In genomic region chr1:156198831-156199349, GRCh38 we compare ENCODE assay signal across 15 cellular contexts. TPM values are rescaled to one million over a fixed set of nuclear protein-coding genes. Genes with fewer than 3 reads are reported as not detected.
DNase-seq lines count a peak whose midpoint lies in the region; ATAC-seq and TF ChIP-seq lines count a peak whose summit lies in the region.
"Had no signal": no experiment of that assay in that cellular context is flagged by ENCODE, and none has a peak within 500 bp of the region (broad histone marks: within the 10 kb centered on the region; RNA-seq: fewer than 3 reads in every experiment).

No MANE protein-coding gene starts in this region.

- H3K27me3 Mint-ChIP-seq in activated CD4-positive, alpha-beta T cell treated with anti-CD3 and anti-CD28 coated beads, Interleukin-2, amount 10 ng/mL, durations not matched to agents 24 days and 14 days = no peaks in the 10 kb centered on the region
- H3K27me3 Mint-ChIP-seq in activated T-helper 1 cell treated with anti-CD3 and anti-CD28 coated beads, Interleukin-12 subunit alpha, Interleukin-12 subunit beta, Interleukin-2, Interleukin-4 antibody, amounts not matched to agents 30 ng/mL and 10 ng/mL and 1 ng/mL, durations not matched to agents 14 hours and 24 hours and 36 hours (ENCODE audit: insufficient read depth) = no peaks in the 10 kb centered on the region
- no peaks in the 10 kb centered on the region for H3K27me3 Mint-ChIP-seq in natural killer cell treated with Interleukin-12 subunit alpha and Interleukin-12 subunit beta and Interleukin-15 and Interleukin-18, amount 100 ng/mL, for 72 hours

- H3K36me3 Mint-ChIP-seq in activated CD4-positive, alpha-beta T cell treated with anti-CD3 and anti-CD28 coated beads, Interleukin-2, amount 10 ng/mL, durations not matched to agents 24 days and 14 days (ENCODE audit: low read depth) = peaks cover 56% of the 10 kb centered on the region
- H3K36me3 Mint-ChIP-seq in activated T-helper 1 cell treated with anti-CD3 and anti-CD28 coated beads, Interleukin-12 subunit alpha, Interleukin-12 subunit beta, Interleukin-2, Interleukin-4 antibody, amounts not matched to agents 30 ng/mL and 10 ng/mL and 1 ng/mL, durations not matched to agents 14 hours and 24 hours and 36 hours (ENCODE audit: low read depth) = peaks cover 47% of the 10 kb centered on the region
- peaks cover 22% of the 10 kb centered on the region for H3K36me3 Mint-ChIP-seq in natural killer cell treated with Interleukin-12 subunit alpha and Interleukin-12 subunit beta and Interleukin-15 and Interleukin-18, amount 100 ng/mL, for 72 hours

- DNase-seq in activated CD4-positive, alpha-beta T cell treated with anti-CD3 and anti-CD28 coated beads, Interleukin-2, amount 10 ng/mL, durations not matched to agents 24 days and 14 days = peak; percentile 74
- DNase-seq in activated CD4-positive, alpha-beta T cell treated with anti-CD3 and anti-CD28 coated beads for 4 hours = no peak
- DNase-seq in activated T-helper 1 cell treated with anti-CD3 and anti-CD28 coated beads, Interleukin-12 subunit alpha, Interleukin-12 subunit beta, Interleukin-2, Interleukin-4 antibody, amounts not matched to agents 30 ng/mL and 10 ng/mL and 1 ng/mL, durations not matched to agents 14 hours and 24 hours and 36 hours (ENCODE audit: low spot score) = no peak
- DNase-seq in natural killer cell treated with Interleukin-12 subunit alpha and Interleukin-12 subunit beta and Interleukin-15 and Interleukin-18, amount 100 ng/mL, for 72 hours (ENCODE audit: low spot score) = no peak
- DNase-seq in NCI-H1048 (lab: John Stamatoyannopoulos, UW) (no peak), glomerular visceral epithelial cell (ENCODE audit: extremely low spot score) (no peak)
- DNase-seq: dermis blood vessel endothelial cell, mammary epithelial cell, NCI-H187, NCI-H510A treated with DMSO at 0.1 percent for 48 hours, thyroid gland had no signal

- no peaks in the 10 kb centered on the region for H3K9me3 Mint-ChIP-seq in activated CD4-positive, alpha-beta T cell treated with anti-CD3 and anti-CD28 coated beads, Interleukin-2, amount 10 ng/mL, durations not matched to agents 24 days and 14 days
- H3K9me3 Mint-ChIP-seq in activated T-helper 1 cell treated with anti-CD3 and anti-CD28 coated beads, Interleukin-12 subunit alpha, Interleukin-12 subunit beta, Interleukin-2, Interleukin-4 antibody, amounts not matched to agents 30 ng/mL and 10 ng/mL and 1 ng/mL, durations not matched to agents 14 hours and 24 hours and 36 hours = no peaks in the 10 kb centered on the region
- H3K9me3 Mint-ChIP-seq in natural killer cell treated with Interleukin-12 subunit alpha and Interleukin-12 subunit beta and Interleukin-15 and Interleukin-18, amount 100 ng/mL, for 72 hours = no peaks in the 10 kb centered on the region

- intact Hi-C loops in activated CD4-positive, alpha-beta T cell treated with anti-CD3 and anti-CD28 coated beads, Interleukin-2, amount 10 ng/mL, durations not matched to agents 24 days and 14 days (cut with micrococcal nuclease) = loop anchor here (1.0 to 10.0 kb wide), 5 partner anchors 14 to 556 kb away; partner anchors contain the start of genes HDGF and PMF1
- intact Hi-C loops in activated T-helper 1 cell treated with anti-CD3 and anti-CD28 coated beads, Interleukin-12 subunit alpha, Interleukin-12 subunit beta, Interleukin-2, Interleukin-4 antibody, amounts not matched to agents 30 ng/mL and 10 ng/mL and 1 ng/mL, durations not matched to agents 14 hours and 24 hours and 36 hours (cut with micrococcal nuclease) = loop anchor here (1.0 to 10.0 kb wide), 6 partner anchors 13 to 546 kb away; partner anchors contain the start of genes GON4L, MEF2D, MRPL24 and SYT11

- ATAC-seq in GM21786 (IDR thresholded peaks at IDR 0.05; ENCODE audit: unreplicated experiment) = peak; percentile 53
- peak; percentile 72 to 79 for ATAC-seq in natural killer cell treated with Interleukin-12 subunit alpha and Interleukin-12 subunit beta and Interleukin-15 and Interleukin-18, amount 100 ng/mL, for 72 hours
- ATAC-seq in SK-N-SH treated with all-trans-retinoic acid at 6 μM for 48 hours = no peak
- ATAC-seq: A549 had no signal

- H3K4me3 Mint-ChIP-seq in activated CD4-positive, alpha-beta T cell treated with anti-CD3 and anti-CD28 coated beads, Interleukin-2, amount 10 ng/mL, durations not matched to agents 24 days and 14 days = no peak overlapping the region
- H3K4me3 Mint-ChIP-seq in activated T-helper 1 cell treated with anti-CD3 and anti-CD28 coated beads, Interleukin-12 subunit alpha, Interleukin-12 subunit beta, Interleukin-2, Interleukin-4 antibody, amounts not matched to agents 30 ng/mL and 10 ng/mL and 1 ng/mL, durations not matched to agents 14 hours and 24 hours and 36 hours = peak overlapping the region; percentile 78
- peak overlapping the region; percentile 74 for H3K4me3 Mint-ChIP-seq in natural killer cell treated with Interleukin-12 subunit alpha and Interleukin-12 subunit beta and Interleukin-15 and Interleukin-18, amount 100 ng/mL, for 72 hours

- peaks cover 54% of the 10 kb centered on the region for H3K4me1 Mint-ChIP-seq in activated CD4-positive, alpha-beta T cell treated with anti-CD3 and anti-CD28 coated beads, Interleukin-2, amount 10 ng/mL, durations not matched to agents 24 days and 14 days
- peaks cover 60% of the 10 kb centered on the region for H3K4me1 Mint-ChIP-seq in activated T-helper 1 cell treated with anti-CD3 and anti-CD28 coated beads, Interleukin-12 subunit alpha, Interleukin-12 subunit beta, Interleukin-2, Interleukin-4 antibody, amounts not matched to agents 30 ng/mL and 10 ng/mL and 1 ng/mL, durations not matched to agents 14 hours and 24 hours and 36 hours (ENCODE audit: low read depth)
- H3K4me1 Mint-ChIP-seq in natural killer cell treated with Interleukin-12 subunit alpha and Interleukin-12 subunit beta and Interleukin-15 and Interleukin-18, amount 100 ng/mL, for 72 hours (ENCODE audit: low read depth in 2 of 2) = peaks cover 47 to 58% of the 10 kb centered on the region in 2 donors

- peak overlapping the region; percentile 97 for H3K27ac Mint-ChIP-seq in activated CD4-positive, alpha-beta T cell treated with anti-CD3 and anti-CD28 coated beads, Interleukin-2, amount 10 ng/mL, durations not matched to agents 24 days and 14 days
- peak overlapping the region; percentile 94 for H3K27ac Mint-ChIP-seq in activated T-helper 1 cell treated with anti-CD3 and anti-CD28 coated beads, Interleukin-12 subunit alpha, Interleukin-12 subunit beta, Interleukin-2, Interleukin-4 antibody, amounts not matched to agents 30 ng/mL and 10 ng/mL and 1 ng/mL, durations not matched to agents 14 hours and 24 hours and 36 hours
- peak overlapping the region; percentile 81 to 90 for H3K27ac Mint-ChIP-seq in natural killer cell treated with Interleukin-12 subunit alpha and Interleukin-12 subunit beta and Interleukin-15 and Interleukin-18, amount 100 ng/mL, for 72 hours

TF ChIP-seq in SK-N-SH treated with all-trans-retinoic acid at 6 μM for 48 hours, 23 proteins besides CTCF, POLR2A, EP300 and RAD21 (continues in another document):
- TF ChIP-seq CSDC2 (CRISPR knock-in tag; IDR thresholded peaks at IDR 0.05) = no peak

RNA-seq across cellular contexts. Expression of gene SLC25A44, which starts 5.0 kb away (rescaled TPM):
- 61.0 and 67.9 TPM in 2 replicates for total RNA-seq in activated CD4-positive, alpha-beta T cell treated with anti-CD3 and anti-CD28 coated beads, Interleukin-2, amount 10 ng/mL, durations not matched to agents 24 days and 14 days
- 67.6 and 79.3 TPM in 2 replicates for total RNA-seq in activated T-helper 1 cell treated with anti-CD3 and anti-CD28 coated beads, Interleukin-12 subunit alpha, Interleukin-12 subunit beta, Interleukin-2, Interleukin-4 antibody, amounts not matched to agents 30 ng/mL and 10 ng/mL and 1 ng/mL, durations not matched to agents 14 hours and 24 hours and 36 hours
- total RNA-seq in natural killer cell treated with Interleukin-12 subunit alpha and Interleukin-12 subunit beta and Interleukin-15 and Interleukin-18, amount 100 ng/mL, for 72 hours = 10 to 100 TPM; 54.4 to 56.6 TPM

RNA-seq across cellular contexts. Expression of gene PMF1, which starts 13.9 kb away (rescaled TPM):
- total RNA-seq in activated CD4-positive, alpha-beta T cell treated with anti-CD3 and anti-CD28 coated beads, Interleukin-2, amount 10 ng/mL, durations not matched to agents 24 days and 14 days = 107 and 113 TPM in 2 replicates
- 105 and 111 TPM in 2 replicates for total RNA-seq in activated T-helper 1 cell treated with anti-CD3 and anti-CD28 coated beads, Interleukin-12 subunit alpha, Interleukin-12 subunit beta, Interleukin-2, Interleukin-4 antibody, amounts not matched to agents 30 ng/mL and 10 ng/mL and 1 ng/mL, durations not matched to agents 14 hours and 24 hours and 36 hours
- 100 to 1,000 TPM in 1 of 2 donors, 10 to 100 TPM in 1; 90.6 to 105 TPM for total RNA-seq in natural killer cell treated with Interleukin-12 subunit alpha and Interleukin-12 subunit beta and Interleukin-15 and Interleukin-18, amount 100 ng/mL, for 72 hours

RNA-seq across cellular contexts. Expression of gene BGLAP, which starts 43.1 kb away (rescaled TPM):
- 1.9 and 2.3 TPM in 2 replicates for total RNA-seq in activated CD4-positive, alpha-beta T cell treated with anti-CD3 and anti-CD28 coated beads, Interleukin-2, amount 10 ng/mL, durations not matched to agents 24 days and 14 days
- 1.8 and 2.5 TPM in 2 replicates for total RNA-seq in activated T-helper 1 cell treated with anti-CD3 and anti-CD28 coated beads, Interleukin-12 subunit alpha, Interleukin-12 subunit beta, Interleukin-2, Interleukin-4 antibody, amounts not matched to agents 30 ng/mL and 10 ng/mL and 1 ng/mL, durations not matched to agents 14 hours and 24 hours and 36 hours
- total RNA-seq in natural killer cell treated with Interleukin-12 subunit alpha and Interleukin-12 subunit beta and Interleukin-15 and Interleukin-18, amount 100 ng/mL, for 72 hours = 1 to 10 TPM; 1.8 to 2.3 TPM
- total RNA-seq: dermis blood vessel endothelial cell, mammary epithelial cell had no signal

RNA-seq across cellular contexts. Expression of gene SEMA4A, which starts 45.5 kb away (rescaled TPM):
- total RNA-seq in activated CD4-positive, alpha-beta T cell treated with anti-CD3 and anti-CD28 coated beads, Interleukin-2, amount 10 ng/mL, durations not matched to agents 24 days and 14 days = 12.1 and 12.7 TPM in 2 replicates
- 8.8 and 9.0 TPM in 2 replicates for total RNA-seq in activated T-helper 1 cell treated with anti-CD3 and anti-CD28 coated beads, Interleukin-12 subunit alpha, Interleukin-12 subunit beta, Interleukin-2, Interleukin-4 antibody, amounts not matched to agents 30 ng/mL and 10 ng/mL and 1 ng/mL, durations not matched to agents 14 hours and 24 hours and 36 hours
- 10 to 100 TPM in 1 of 2 donors, 1 to 10 TPM in 1; 3.9 to 16.6 TPM for total RNA-seq in natural killer cell treated with Interleukin-12 subunit alpha and Interleukin-12 subunit beta and Interleukin-15 and Interleukin-18, amount 100 ng/mL, for 72 hours

RNA-seq across cellular contexts. Expression of gene PAQR6, which starts 49.0 kb away (rescaled TPM):
- 4.2 and 4.6 TPM in 2 replicates for total RNA-seq in activated CD4-positive, alpha-beta T cell treated with anti-CD3 and anti-CD28 coated beads, Interleukin-2, amount 10 ng/mL, durations not matched to agents 24 days and 14 days
- total RNA-seq in activated T-helper 1 cell treated with anti-CD3 and anti-CD28 coated beads, Interleukin-12 subunit alpha, Interleukin-12 subunit beta, Interleukin-2, Interleukin-4 antibody, amounts not matched to agents 30 ng/mL and 10 ng/mL and 1 ng/mL, durations not matched to agents 14 hours and 24 hours and 36 hours = 5.0 and 5.2 TPM in 2 replicates
- 1 to 10 TPM; 5.9 to 9.5 TPM for total RNA-seq in natural killer cell treated with Interleukin-12 subunit alpha and Interleukin-12 subunit beta and Interleukin-15 and Interleukin-18, amount 100 ng/mL, for 72 hours
- total RNA-seq: ascending aorta had no signal
